Comparison of ENCODE assay signal across 1 cellular context in the genomic region with DNA sequence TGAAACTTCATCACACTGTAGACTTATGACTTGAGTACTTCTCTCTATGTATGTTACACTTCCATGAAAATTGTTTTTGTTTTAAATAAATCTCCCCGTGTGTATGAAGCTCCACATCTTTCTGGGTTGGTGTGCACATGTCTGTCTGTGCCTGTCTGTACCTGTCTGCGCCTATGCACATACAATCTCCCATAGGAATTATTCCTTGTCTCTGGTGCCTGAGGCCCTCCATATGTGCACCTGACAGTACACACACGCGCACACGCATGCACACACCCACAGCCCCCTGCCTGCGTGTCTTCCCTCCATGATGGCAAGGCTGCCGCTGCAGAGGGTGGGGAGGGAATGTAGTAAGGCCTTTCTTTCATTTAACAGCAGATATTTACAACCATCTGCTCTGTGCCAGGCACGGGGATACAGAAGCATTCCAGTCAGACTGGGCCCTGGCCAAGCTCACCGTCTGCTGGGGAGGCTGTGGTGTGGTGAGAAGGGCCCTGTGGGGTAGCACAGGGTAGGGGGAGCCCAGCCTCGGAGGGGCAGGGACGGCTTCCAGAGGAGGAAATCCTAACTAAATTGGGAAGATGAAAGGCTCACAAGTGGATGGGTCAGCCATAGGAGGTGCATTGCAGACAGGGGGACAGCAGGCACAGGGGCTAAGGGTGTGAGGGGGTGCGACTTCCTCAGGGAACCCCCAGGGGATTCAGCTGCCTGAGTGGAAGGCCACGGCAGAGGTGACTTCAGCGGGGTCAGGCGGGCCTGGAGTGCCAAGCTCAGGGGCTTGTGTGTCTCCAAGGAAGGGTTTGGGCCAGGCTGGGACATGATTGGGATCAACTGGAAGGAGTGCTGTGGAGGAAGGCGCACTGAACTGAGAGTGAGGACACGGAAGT.
TF ChIP-seq lines count a peak whose summit lies in the region.

No MANE protein-coding gene starts in this region.

TF ChIP-seq in HepG2, 621 proteins besides CTCF, POLR2A, EP300 and RAD21 (continues in another document):
- TF ChIP-seq DR1 (CRISPR knock-in tag; IDR thresholded peaks at IDR 0.05) (no peak), FOXP4 (CRISPR knock-in tag; IDR thresholded peaks at IDR 0.05) (no peak), ZNF605 (CRISPR knock-in tag; IDR thresholded peaks at IDR 0.05) (0 out of 2 replicates have a peak, but pooled peaks have one; percentile 19), ZNF709 (CRISPR knock-in tag; IDR thresholded peaks at IDR 0.05) (0 out of 2 replicates have a peak, but pooled peaks have one; percentile 39), FOXC1 (CRISPR knock-in tag; IDR thresholded peaks at IDR 0.05; ENCODE audit: borderline replicate concordance) (no peak), CAMTA2 (CRISPR knock-in tag; IDR thresholded peaks at IDR 0.05; ENCODE audit: borderline replicate concordance) (no peak), ZNF230 (CRISPR knock-in tag; IDR thresholded peaks at IDR 0.05) (no peak), MAZ (IDR thresholded peaks at IDR 0.05; ENCODE audit: borderline replicate concordance, low read depth, low read length) (no peak), MAZ (CRISPR knock-in tag; IDR thresholded peaks at IDR 0.05; ENCODE audit: low read depth) (no peak), ZNF350 (CRISPR knock-in tag; IDR thresholded peaks at IDR 0.05; ENCODE audit: borderline replicate concordance, low read depth) (no peak), ZNF749 (CRISPR knock-in tag; IDR thresholded peaks at IDR 0.05; ENCODE audit: borderline replicate concordance) (no peak), ZNF556 (CRISPR knock-in tag; IDR thresholded peaks at IDR 0.05; ENCODE audit: borderline replicate concordance) (0 out of 2 replicates have a peak, but pooled peaks have one; percentile 31), SNAI1 (CRISPR knock-in tag; IDR thresholded peaks at IDR 0.05; ENCODE audit: borderline replicate concordance) (0 out of 2 replicates have a peak, but pooled peaks have one; percentile 10), ETS1 (CRISPR knock-in tag; IDR thresholded peaks at IDR 0.05) (no peak), NPAS2 (CRISPR knock-in tag; IDR thresholded peaks at IDR 0.05; ENCODE audit: borderline replicate concordance) (no peak), MTA3 (CRISPR knock-in tag; IDR thresholded peaks at IDR 0.05) (no peak), ZNF839 (CRISPR knock-in tag; IDR thresholded peaks at IDR 0.05; ENCODE audit: borderline replicate concordance) (0 out of 2 replicates have a peak, but pooled peaks have one; percentile 48), CBX5 (CRISPR knock-in tag; IDR thresholded peaks at IDR 0.05; ENCODE audit: borderline replicate concordance) (no peak), PAX8 (CRISPR knock-in tag; IDR thresholded peaks at IDR 0.05; ENCODE audit: borderline replicate concordance) (0 out of 2 replicates have a peak, but pooled peaks have one; percentile 33), SP2 (CRISPR knock-in tag; IDR thresholded peaks at IDR 0.05) (no peak), TRIM22 (IDR thresholded peaks at IDR 0.05) (no peak), ZNF501 (CRISPR knock-in tag; IDR thresholded peaks at IDR 0.05) (0 out of 2 replicates have a peak, but pooled peaks have one; percentile 5), ZNF331 (CRISPR knock-in tag; IDR thresholded peaks at IDR 0.05) (no peak), TIGD3 (CRISPR knock-in tag; IDR thresholded peaks at IDR 0.05; ENCODE audit: borderline replicate concordance) (no peak), ZSCAN5A (CRISPR knock-in tag; IDR thresholded peaks at IDR 0.05; ENCODE audit: borderline replicate concordance) (no peak), HNF4G (IDR thresholded peaks at IDR 0.05; ENCODE audit: borderline replicate concordance, low read depth, low read length) (no peak), HNF4G (CRISPR knock-in tag; IDR thresholded peaks at IDR 0.05; ENCODE audit: borderline replicate concordance, low read depth) (no peak), ZNF713 (CRISPR knock-in tag; IDR thresholded peaks at IDR 0.05) (no peak), RBAK (CRISPR knock-in tag; IDR thresholded peaks at IDR 0.05) (no peak), MTERF4 (CRISPR knock-in tag; IDR thresholded peaks at IDR 0.05) (peak; percentile 53; the same call in 1 of the 2 replicates), HOXA5 (CRISPR knock-in tag; IDR thresholded peaks at IDR 0.05) (no peak), PHB2 (IDR thresholded peaks at IDR 0.05; ENCODE audit: partially characterized antibody) (no peak), ZNF354B (CRISPR knock-in tag; IDR thresholded peaks at IDR 0.05) (no peak), ZBTB38 (CRISPR knock-in tag; IDR thresholded peaks at IDR 0.05) (0 out of 2 replicates have a peak, but pooled peaks have one; percentile 35), ZNF572 (CRISPR knock-in tag; IDR thresholded peaks at IDR 0.05) (no peak)
- TF ChIP-seq, protein P1, sequence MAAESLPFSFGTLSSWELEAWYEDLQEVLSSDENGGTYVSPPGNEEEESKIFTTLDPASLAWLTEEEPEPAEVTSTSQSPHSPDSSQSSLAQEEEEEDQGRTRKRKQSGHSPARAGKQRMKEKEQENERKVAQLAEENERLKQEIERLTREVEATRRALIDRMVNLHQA (CRISPR knock-in tag; IDR thresholded peaks at IDR 0.05) = no peak
- TF ChIP-seq, protein P2, sequence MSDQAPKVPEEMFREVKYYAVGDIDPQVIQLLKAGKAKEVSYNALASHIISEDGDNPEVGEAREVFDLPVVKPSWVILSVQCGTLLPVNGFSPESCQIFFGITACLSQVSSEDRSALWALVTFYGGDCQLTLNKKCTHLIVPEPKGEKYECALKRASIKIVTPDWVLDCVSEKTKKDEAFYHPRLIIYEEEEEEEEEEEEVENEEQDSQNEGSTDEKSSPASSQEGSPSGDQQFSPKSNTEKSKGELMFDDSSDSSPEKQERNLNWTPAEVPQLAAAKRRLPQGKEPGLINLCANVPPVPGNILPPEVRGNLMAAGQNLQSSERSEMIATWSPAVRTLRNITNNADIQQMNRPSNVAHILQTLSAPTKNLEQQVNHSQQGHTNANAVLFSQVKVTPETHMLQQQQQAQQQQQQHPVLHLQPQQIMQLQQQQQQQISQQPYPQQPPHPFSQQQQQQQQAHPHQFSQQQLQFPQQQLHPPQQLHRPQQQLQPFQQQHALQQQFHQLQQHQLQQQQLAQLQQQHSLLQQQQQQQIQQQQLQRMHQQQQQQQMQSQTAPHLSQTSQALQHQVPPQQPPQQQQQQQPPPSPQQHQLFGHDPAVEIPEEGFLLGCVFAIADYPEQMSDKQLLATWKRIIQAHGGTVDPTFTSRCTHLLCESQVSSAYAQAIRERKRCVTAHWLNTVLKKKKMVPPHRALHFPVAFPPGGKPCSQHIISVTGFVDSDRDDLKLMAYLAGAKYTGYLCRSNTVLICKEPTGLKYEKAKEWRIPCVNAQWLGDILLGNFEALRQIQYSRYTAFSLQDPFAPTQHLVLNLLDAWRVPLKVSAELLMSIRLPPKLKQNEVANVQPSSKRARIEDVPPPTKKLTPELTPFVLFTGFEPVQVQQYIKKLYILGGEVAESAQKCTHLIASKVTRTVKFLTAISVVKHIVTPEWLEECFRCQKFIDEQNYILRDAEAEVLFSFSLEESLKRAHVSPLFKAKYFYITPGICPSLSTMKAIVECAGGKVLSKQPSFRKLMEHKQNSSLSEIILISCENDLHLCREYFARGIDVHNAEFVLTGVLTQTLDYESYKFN (CRISPR knock-in tag; conservative IDR thresholded peaks at IDR 0.05) = 0 out of 2 replicates have a peak, but pooled peaks have one; percentile 8
- TF ChIP-seq, protein P3, sequence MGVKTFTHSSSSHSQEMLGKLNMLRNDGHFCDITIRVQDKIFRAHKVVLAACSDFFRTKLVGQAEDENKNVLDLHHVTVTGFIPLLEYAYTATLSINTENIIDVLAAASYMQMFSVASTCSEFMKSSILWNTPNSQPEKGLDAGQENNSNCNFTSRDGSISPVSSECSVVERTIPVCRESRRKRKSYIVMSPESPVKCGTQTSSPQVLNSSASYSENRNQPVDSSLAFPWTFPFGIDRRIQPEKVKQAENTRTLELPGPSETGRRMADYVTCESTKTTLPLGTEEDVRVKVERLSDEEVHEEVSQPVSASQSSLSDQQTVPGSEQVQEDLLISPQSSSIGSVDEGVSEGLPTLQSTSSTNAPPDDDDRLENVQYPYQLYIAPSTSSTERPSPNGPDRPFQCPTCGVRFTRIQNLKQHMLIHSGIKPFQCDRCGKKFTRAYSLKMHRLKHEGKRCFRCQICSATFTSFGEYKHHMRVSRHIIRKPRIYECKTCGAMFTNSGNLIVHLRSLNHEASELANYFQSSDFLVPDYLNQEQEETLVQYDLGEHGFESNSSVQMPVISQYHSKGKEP (CRISPR knock-in tag; IDR thresholded peaks at IDR 0.05) = no peak
- TF ChIP-seq, protein P4, sequence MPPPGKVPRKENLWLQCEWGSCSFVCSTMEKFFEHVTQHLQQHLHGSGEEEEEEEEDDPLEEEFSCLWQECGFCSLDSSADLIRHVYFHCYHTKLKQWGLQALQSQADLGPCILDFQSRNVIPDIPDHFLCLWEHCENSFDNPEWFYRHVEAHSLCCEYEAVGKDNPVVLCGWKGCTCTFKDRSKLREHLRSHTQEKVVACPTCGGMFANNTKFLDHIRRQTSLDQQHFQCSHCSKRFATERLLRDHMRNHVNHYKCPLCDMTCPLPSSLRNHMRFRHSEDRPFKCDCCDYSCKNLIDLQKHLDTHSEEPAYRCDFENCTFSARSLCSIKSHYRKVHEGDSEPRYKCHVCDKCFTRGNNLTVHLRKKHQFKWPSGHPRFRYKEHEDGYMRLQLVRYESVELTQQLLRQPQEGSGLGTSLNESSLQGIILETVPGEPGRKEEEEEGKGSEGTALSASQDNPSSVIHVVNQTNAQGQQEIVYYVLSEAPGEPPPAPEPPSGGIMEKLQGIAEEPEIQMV (CRISPR knock-in tag; IDR thresholded peaks at IDR 0.05; ENCODE audit: low read depth) = 0 out of 2 replicates have a peak, but pooled peaks have one; percentile 15
